ENCODE assay signal across 8 cellular contexts in genomic region chrX:115898382-115899001, GRCh38.
DNase-seq lines count a peak whose midpoint lies in the region; ATAC-seq, FAIRE-seq and TF ChIP-seq lines count a peak whose summit lies in the region.
"Had no signal": no experiment of that assay in that cellular context is flagged by ENCODE, and none has a peak within 500 bp of the region (broad histone marks: within the 10 kb centered on the region; RNA-seq: fewer than 3 reads in every experiment).

No MANE protein-coding gene starts in this region.

- TF ChIP-seq CTCF in body of pancreas (IDR thresholded peaks at IDR 0.05) (peak in 5 of 7 experiments; percentile 14 to 94 (median 70)), pancreas (IDR thresholded peaks at IDR 0.05) (peak; percentile 9 to 37 (median 30))

- no peak overlapping the region for H3K27ac ChIP-seq in body of pancreas
- no peak overlapping the region for H3K27ac ChIP-seq in pancreas

- no peaks in the 10 kb centered on the region for H3K9me3 ChIP-seq in body of pancreas
- H3K9me3 ChIP-seq in pancreas, result no peaks in the 10 kb centered on the region

- POLR2A ChIA-PET in HEK293T (lab: Yijun Ruan, JAX), result no interaction called here

- ATAC-seq in GM18505 (IDR thresholded peaks at IDR 0.05; ENCODE audit: unreplicated experiment) (peak; percentile 81), body of pancreas (peak; percentile 90), pancreas (peak; percentile 78 to 93 (median 87))

- TF ChIP-seq POLR2A in GM18505 (IDR thresholded peaks at IDR 0.05; ENCODE audit: borderline replicate concordance, extremely low read depth, insufficient read depth, insufficient read length) (no peak), body of pancreas (IDR thresholded peaks at IDR 0.05) (no peak)

- FAIRE-seq in pancreas (lab: Jason Lieb, UNC), result no peak
- FAIRE-seq: frontal cortex had no signal

- 82 to 98% methylated on average over 2 to 6 of the region's 8 CpGs for WGBS in body of pancreas, 2 donors
- whole genome bisulfite sequencing in pancreas, 2 donors, result 54 to 66% methylated on average over 8 of the region's 8 CpGs

- peak; percentile 48 for DNase-seq in HEK293T (ENCODE audit: extremely low spot score)
- peak; percentile 30 for DNase-seq in NCI-H1694 treated with DMSO at 0.1 percent for 48 hours (lab: John Stamatoyannopoulos, UW)
- DNase-seq in body of pancreas, result peak in 3 of 4 donors; percentile 80 to 95 (median 85)
- peak; percentile 74 to 96 (median 80) for DNase-seq in pancreas
- no peak for DNase-seq in activated CD4-positive, alpha-beta T cell treated with anti-CD3 and anti-CD28 coated beads, Interleukin-2, amount 50 U/mL, for 1 hour
- no peak for DNase-seq in SKM-1 (lab: John Stamatoyannopoulos, UW; ENCODE audit: unreplicated experiment)

- H3K36me3 ChIP-seq in body of pancreas (replicated peaks in 1 of 2; ENCODE audit: insufficient read depth in 1 of 2, low read depth in 2 of 2) (no peaks in the 10 kb centered on the region), pancreas (no peaks in the 10 kb centered on the region)

- H3K4me3 ChIP-seq in body of pancreas (no peak overlapping the region), pancreas (no peak overlapping the region)

- H3K4me1 ChIP-seq in body of pancreas (peaks cover 5% of the 10 kb centered on the region), pancreas (peaks cover 0 to 4% (median 0%) of the 10 kb centered on the region in 3 donors)

- H3K27me3 ChIP-seq in body of pancreas (no peaks in the 10 kb centered on the region), pancreas (no peaks in the 10 kb centered on the region)

- CTCF ChIA-PET in HEK293T (lab: Yijun Ruan, JAX), result no interaction called here

- intact Hi-C loops in body of pancreas (cut with DNase I), result no loop called here
- intact Hi-C loops in pancreas (cut with DNase I), result no loop called here

TF ChIP-seq in HEK293T, 16 proteins besides CTCF, POLR2A, EP300 and RAD21:
- peak; percentile 100 for TF ChIP-seq ZNF384 (IDR thresholded peaks at IDR 0.05)
- TF ChIP-seq SP1 (IDR thresholded peaks at IDR 0.05), result no peak

Comparison
In these comparisons a context has a peak if more than half of its experiments do, and no peak if none do; other contexts are left out.
1. DNase-seq: peak in HEK293T (single experiment), NCI-H1694 treated with DMSO at 0.1 percent for 48 hours (single experiment), body of pancreas (3 of 4) and pancreas (6 of 6); none in activated CD4-positive, alpha-beta T cell treated with anti-CD3 and anti-CD28 coated beads, Interleukin-2, amount 50 U/mL, for 1 hour (single experiment) and SKM-1 (single experiment).
2. Peak in every context shown above with its lines, with median percentiles within 50 percentile points of each other: ATAC-seq.